In the genomic region with DNA sequence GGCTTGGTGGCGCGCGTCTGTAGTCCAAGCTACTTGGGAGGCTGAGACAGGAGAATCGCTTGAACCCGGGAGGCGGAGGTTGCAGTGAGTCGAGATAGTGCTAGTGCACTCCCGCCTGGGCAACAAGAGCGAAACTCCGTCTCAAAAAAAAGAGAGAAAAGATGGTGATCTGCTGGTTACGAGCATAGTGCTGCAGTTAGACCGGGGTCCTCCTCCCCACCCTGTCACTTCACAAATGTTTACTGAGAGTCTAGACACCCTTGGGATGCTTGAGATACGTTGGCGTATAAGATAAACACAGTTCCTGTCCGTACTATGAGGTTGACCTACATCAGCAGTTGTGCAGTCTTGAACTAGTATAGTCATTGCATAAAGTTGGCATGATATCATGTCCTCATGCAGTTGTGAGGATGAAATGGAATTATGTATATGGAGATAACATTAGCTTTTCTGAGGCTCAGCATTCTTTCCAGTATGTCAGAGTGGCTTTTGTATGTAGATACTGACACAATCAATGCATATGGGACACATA, we compare ENCODE assay signal across 1 cellular context.
TF ChIP-seq lines count a peak whose summit lies in the region.

No MANE protein-coding gene starts in this region.

TF ChIP-seq in WTC11, 78 proteins besides CTCF, POLR2A, EP300 and RAD21 (continued from another document):
- TF ChIP-seq, protein P1, sequence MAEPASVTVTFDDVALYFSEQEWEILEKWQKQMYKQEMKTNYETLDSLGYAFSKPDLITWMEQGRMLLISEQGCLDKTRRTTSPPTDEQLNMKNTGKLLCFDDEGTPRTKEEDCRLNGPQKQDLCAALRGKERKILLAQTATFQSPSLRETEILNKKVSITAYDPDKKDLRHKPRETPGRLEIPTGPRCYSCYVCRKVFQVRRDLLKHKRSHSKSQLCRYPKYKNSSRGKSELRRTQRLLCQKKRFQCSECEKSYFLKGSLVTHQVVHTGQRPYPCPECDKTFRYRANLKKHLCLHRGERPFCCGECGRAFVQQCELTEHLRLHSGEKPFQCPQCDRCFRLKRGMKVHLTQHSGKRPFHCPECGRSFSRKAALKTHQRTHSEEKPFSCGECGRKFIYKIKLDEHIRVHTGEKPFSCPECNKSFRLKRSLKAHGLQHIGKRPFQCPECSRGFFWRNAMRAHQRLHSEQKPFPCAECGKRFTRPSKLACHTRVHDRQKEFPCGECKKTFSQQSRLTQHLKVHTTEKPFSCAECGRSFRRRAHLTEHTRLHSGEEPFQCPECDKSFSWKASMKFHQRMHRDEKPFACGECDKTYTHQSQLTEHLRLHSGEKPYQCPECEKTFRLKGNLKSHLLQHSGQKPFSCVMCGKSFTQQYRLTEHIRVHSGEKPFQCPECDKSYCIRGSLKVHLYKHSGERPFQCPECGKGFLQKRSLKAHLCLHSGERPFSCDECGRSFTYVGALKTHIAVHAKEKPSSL (CRISPR knock-in tag; conservative IDR thresholded peaks at IDR 0.05), result no peak
